In genomic region chr1:156379420-156380165, GRCh38 we compare ENCODE assay signal across 18 cellular contexts. TPM values are rescaled to one million over a fixed set of nuclear protein-coding genes. Genes with fewer than 3 reads are reported as not detected.
DNase-seq lines count a peak whose midpoint lies in the region; ATAC-seq and TF ChIP-seq lines count a peak whose summit lies in the region.
"Had no signal": no experiment of that assay in that cellular context is flagged by ENCODE, and none has a peak within 500 bp of the region (broad histone marks: within the 10 kb centered on the region; RNA-seq: fewer than 3 reads in every experiment).

No MANE protein-coding gene starts in this region.

- no peak overlapping the region for H3K56ac ChIP-seq in H9 (ENCODE audit: insufficient read length, low read depth, low read length)

- H4K91ac ChIP-seq in H9 (ENCODE audit: insufficient read length, low read depth, low read length), result no peak overlapping the region

- WGBS in H9 (ENCODE audit: extremely low coverage, insufficient read length, low lambda C conversion rate), result no CpG with 5 or more reads among the region's 3 CpGs
- WGBS in esophagus muscularis mucosa, result 58% methylated on average over 3 of the region's 3 CpGs

- no peak overlapping the region for H3K14ac ChIP-seq in H9 (ENCODE audit: insufficient read depth, low read length)

- intact Hi-C loops in PC-3 (cut with micrococcal nuclease) (no loop called here), esophagus muscularis mucosa (cut with DNase I) (no loop called here)

- DNase-seq in A172 (ENCODE audit: low spot score) (peak; percentile 89), H9 (no peak), PC-3 (peak; percentile 61), fibroblast of villous mesenchyme (ENCODE audit: low read depth) (peak; percentile 29), esophagus muscularis mucosa (ENCODE audit: extremely low spot score) (no peak), DMS79 (lab: John Stamatoyannopoulos, UW) (no peak)
- DNase-seq: activated CD4-positive, alpha-beta T cell treated with anti-CD3 and anti-CD28 coated beads for 48 hours; activated T-cell treated with anti-CD3 and anti-CD28 coated beads, Interleukin-2, amount 50 U/mL, for 24 hours; naive B cell; NCI-H1436 treated with DMSO at 0.1 percent for 48 hours; stimulated activated CD4-positive, alpha-beta T cell treated with anti-CD3 and anti-CD28 coated beads, Interleukin-4, amount 100 ng/mL, for 1 hour; T-helper 1 cell had no signal

- ATAC-seq in PC-3, result peak; percentile 36
- ATAC-seq in GM21381 (IDR thresholded peaks at IDR 0.05; ENCODE audit: unreplicated experiment), result no peak
- no peak for ATAC-seq in GM21360 (IDR thresholded peaks at IDR 0.05; ENCODE audit: unreplicated experiment)
- ATAC-seq: stimulated activated effector memory CD8-positive, alpha-beta T cell treated with anti-CD3 and anti-CD28 coated beads, Interleukin-12 subunit alpha, Interleukin-12 subunit beta, amount 100 ng/mL, for 72 hours had no signal

- H2BK20ac ChIP-seq in H9 (ENCODE audit: low read depth, low read length, poor library complexity, severe bottlenecking), result no peak overlapping the region

- H3K79me2 ChIP-seq in H9 (ENCODE audit: insufficient read depth, low read length), result no peaks in the 10 kb centered on the region
- H3K79me2 ChIP-seq in PC-3 (ENCODE audit: low read length), result no peaks in the 10 kb centered on the region

- H3K27me3 Mint-ChIP-seq in H9 (ENCODE audit: low read depth), result peaks cover 8% of the 10 kb centered on the region

- H3K9me2 ChIP-seq in PC-3 (replicated peaks; ENCODE audit: low read length), result no peaks in the 10 kb centered on the region

- TF ChIP-seq EP300 in esophagus muscularis mucosa (IDR thresholded peaks at IDR 0.05), result no peak

- H3T11ph ChIP-seq in H9 (ENCODE audit: low read length), result no peak overlapping the region

- TF ChIP-seq POLR2A in esophagus muscularis mucosa (IDR thresholded peaks at IDR 0.05; ENCODE audit: low read depth), result no peak

- 0 out of 7 replicates have a peak overlapping the region, but pooled peaks of 1 of the 3 experiments have one; percentile 27 for H3K27ac Mint-ChIP-seq in H9
- H3K27ac Mint-ChIP-seq: activated T-cell treated with anti-CD3 and anti-CD28 coated beads, Interleukin-2, amount 50 U/mL, for 24 hours; dendritic cell treated with granulocyte-macrophage colony-stimulating factor and Interleukin-4, amounts not matched to agents 40 ng/mL and 50 ng/mL, for 4 days; stimulated activated effector memory CD8-positive, alpha-beta T cell treated with anti-CD3 and anti-CD28 coated beads, Interleukin-12 subunit alpha, Interleukin-12 subunit beta, amount 100 ng/mL, for 72 hours had no signal

- H2AFZ ChIP-seq in H9 (ENCODE audit: low read length) (no peak overlapping the region), PC-3 (ENCODE audit: low read length) (peak overlapping the region; percentile 66)

- no peak overlapping the region for H3K18ac ChIP-seq in H9 (ENCODE audit: insufficient read length, low read depth, low read length)

- peaks cover 4 to 6% of the 10 kb centered on the region in 2 experiments for H3K4me1 Mint-ChIP-seq in H9
- H3K4me1 Mint-ChIP-seq: stimulated activated effector memory CD8-positive, alpha-beta T cell treated with anti-CD3 and anti-CD28 coated beads, Interleukin-12 subunit alpha, Interleukin-12 subunit beta, amount 100 ng/mL, for 72 hours had no signal

- H3K36me3 Mint-ChIP-seq in H9 (ENCODE audit: insufficient read depth in 1 of 3, low read depth in 3 of 3), result no peaks in the 10 kb centered on the region
- H3K36me3 Mint-ChIP-seq: naive B cell; stimulated activated effector memory CD8-positive, alpha-beta T cell treated with anti-CD3 and anti-CD28 coated beads, Interleukin-12 subunit alpha, Interleukin-12 subunit beta, amount 100 ng/mL, for 72 hours had no signal

- H3K4me2 ChIP-seq in H9 (ENCODE audit: insufficient read depth, insufficient read length, low read length) (no peak overlapping the region), PC-3 (ENCODE audit: low read length) (no peak overlapping the region)

- no peaks in the 10 kb centered on the region for H3F3A ChIP-seq in PC-3 (ENCODE audit: low read length, unreplicated experiment)

- no peaks in the 10 kb centered on the region for H3K9me3 Mint-ChIP-seq in H9
- H3K9me3 Mint-ChIP-seq: activated T-cell treated with anti-CD3 and anti-CD28 coated beads, Interleukin-2, amount 50 U/mL, for 24 hours; dendritic cell treated with granulocyte-macrophage colony-stimulating factor and Interleukin-4, amounts not matched to agents 40 ng/mL and 50 ng/mL, for 4 days; naive B cell; stimulated activated effector memory CD8-positive, alpha-beta T cell treated with anti-CD3 and anti-CD28 coated beads, Interleukin-12 subunit alpha, Interleukin-12 subunit beta, amount 100 ng/mL, for 72 hours had no signal

- H4K5ac ChIP-seq in H9 (ENCODE audit: insufficient read length, low read depth, low read length), result no peak overlapping the region

- no peaks in the 10 kb centered on the region for H3K23me2 ChIP-seq in H9 (ENCODE audit: insufficient read length, low read depth, low read length, poor library complexity, severe bottlenecking)

- POLR2A ChIA-PET in PC-3 (lab: Charles Lee; ENCODE audit: unreplicated experiment), result no interaction called here

- H3K4me3 ChIP-seq in PC-3 (ENCODE audit: low read length) (no peak overlapping the region), fibroblast of villous mesenchyme (ENCODE audit: low read depth, low read length) (no peak overlapping the region), esophagus muscularis mucosa (no peak overlapping the region)
- H3K4me3 ChIP-seq: vagina had no signal

- no peak overlapping the region for H3K4me3 Mint-ChIP-seq in H9
- H3K4me3 Mint-ChIP-seq: activated T-cell treated with anti-CD3 and anti-CD28 coated beads, Interleukin-2, amount 50 U/mL, for 24 hours; dendritic cell treated with granulocyte-macrophage colony-stimulating factor and Interleukin-4, amounts not matched to agents 40 ng/mL and 50 ng/mL, for 4 days; stimulated activated effector memory CD8-positive, alpha-beta T cell treated with anti-CD3 and anti-CD28 coated beads, Interleukin-12 subunit alpha, Interleukin-12 subunit beta, amount 100 ng/mL, for 72 hours had no signal

- no peak overlapping the region for H2BK120ac ChIP-seq in H9 (ENCODE audit: low read depth, low read length, poor library complexity, severe bottlenecking)

- H3K27me3 ChIP-seq in H9 (ENCODE audit: insufficient read depth, low read length) (no peaks in the 10 kb centered on the region), PC-3 (ENCODE audit: low read length) (no peaks in the 10 kb centered on the region), esophagus muscularis mucosa (peaks cover 0 to 19% (median 0%) of the 10 kb centered on the region in 4 donors)
- H3K27me3 ChIP-seq: vagina had no signal

- H2AK5ac ChIP-seq in H9 (ENCODE audit: insufficient read length, low read length), result no peak overlapping the region

- no peak overlapping the region for H3K4ac ChIP-seq in H9 (ENCODE audit: low read depth, low read length)

- no peaks in the 10 kb centered on the region for H3K9me3 ChIP-seq in H9 (ENCODE audit: control insufficient read depth, low read depth, low read length)
- no peaks in the 10 kb centered on the region for H3K9me3 ChIP-seq in PC-3 (ENCODE audit: low read length)
- H3K9me3 ChIP-seq in esophagus muscularis mucosa, result no peaks in the 10 kb centered on the region
- H3K9me3 ChIP-seq: vagina had no signal

- no peak overlapping the region for H2BK5ac ChIP-seq in H9 (ENCODE audit: insufficient read length, low read length)

- no peaks in the 10 kb centered on the region for H3K79me1 ChIP-seq in H9 (ENCODE audit: insufficient read depth, low read depth, low read length, poor library complexity, severe bottlenecking)

- H3K4me1 ChIP-seq in H9 (ENCODE audit: insufficient read depth, low read length) (no peaks in the 10 kb centered on the region), PC-3 (ENCODE audit: insufficient read depth, low read length) (peaks cover 12% of the 10 kb centered on the region; the same call in 1 of the 2 replicates), esophagus muscularis mucosa (no peaks in the 10 kb centered on the region)
- H3K4me1 ChIP-seq: vagina had no signal

- TF ChIP-seq CTCF in H9 (conservative IDR thresholded peaks at IDR 0.05) (peak; percentile 29; the same call in 1 of the 3 replicates), PC-3 (conservative IDR thresholded peaks at IDR 0.05; ENCODE audit: low read depth, low read length) (peak; percentile 42), fibroblast of villous mesenchyme (IDR thresholded peaks at IDR 0.05; ENCODE audit: insufficient read depth, low read depth, low read length) (peak; percentile 18), esophagus muscularis mucosa (IDR thresholded peaks at IDR 0.05) (no peak)

- H3K9ac ChIP-seq in H9 (ENCODE audit: extremely low read depth, insufficient read length, low read length) (no peak overlapping the region), PC-3 (ENCODE audit: low read length) (no peak overlapping the region)

- H4K8ac ChIP-seq in H9 (replicated peaks; ENCODE audit: insufficient read length, low read depth, low read length), result no peak overlapping the region

- H3K36me3 ChIP-seq in PC-3 (ENCODE audit: low read depth, low read length) (no peaks in the 10 kb centered on the region), esophagus muscularis mucosa (no peaks in the 10 kb centered on the region)
- H3K36me3 ChIP-seq: vagina had no signal

- no peak overlapping the region for H2BK15ac ChIP-seq in H9 (ENCODE audit: low read depth, low read length)

- CTCF ChIA-PET in PC-3 (lab: Charles Lee), result interaction anchor here (0.6 kb wide), 1 partner anchor 30 kb away, joined by 4 read pairs; no protein-coding TSS in a partner anchor

- H4K20me1 ChIP-seq in H9 (ENCODE audit: control insufficient read depth, insufficient read depth, insufficient read length) (no peaks in the 10 kb centered on the region), PC-3 (ENCODE audit: low read length) (no peaks in the 10 kb centered on the region)

- BruUV-seq in PC-3 (replicated peaks; lab: Mats Ljungman, UMichigan), result no TSS peak

- no peak overlapping the region for H2BK12ac ChIP-seq in H9 (ENCODE audit: insufficient read length, low read depth, low read length)

- no peak overlapping the region for H3K23ac ChIP-seq in H9 (ENCODE audit: insufficient read length, low read depth, low read length)

- H3K27ac ChIP-seq in H9 (ENCODE audit: insufficient read length, low read depth, low read length) (no peak overlapping the region), PC-3 (ENCODE audit: low read length) (no peak overlapping the region), esophagus muscularis mucosa (replicated peaks in 1 of 4) (no peak overlapping the region)
- H3K27ac ChIP-seq: vagina had no signal

RNA-seq across cellular contexts. Expression of gene RHBG, which starts 10.6 kb away (rescaled TPM):
- not detected in 2 replicates for total RNA-seq in A172 (2014; rRNA removed; shearing (Covaris generic))
- 1.4 and 1.5 TPM in 2 replicates for total RNA-seq in H9 (2021)
- 0.26 TPM in 1 of 2 replicates, not detected in the other for total RNA-seq in PC-3 (2014; rRNA removed)
- total RNA-seq in fibroblast of villous mesenchyme, result not detected in 2 replicates
- total RNA-seq in esophagus muscularis mucosa, result not detected
- total RNA-seq: vagina had no signal

RNA-seq across cellular contexts. Expression of gene TSACC, which starts 41.3 kb away (rescaled TPM):
- 3.5 and 9.4 TPM in 2 replicates for total RNA-seq in A172 (2014; rRNA removed; shearing (Covaris generic))
- total RNA-seq in H9 (2021), result 2.3 and 2.4 TPM in 2 replicates
- total RNA-seq in PC-3 (2014; rRNA removed), result 0.51 and 1.3 TPM in 2 replicates
- total RNA-seq in fibroblast of villous mesenchyme, result not detected in 2 replicates
- not detected for total RNA-seq in esophagus muscularis mucosa
- total RNA-seq: kidney, vagina had no signal

RNA-seq across cellular contexts. Expression of gene CCT3, which starts 41.5 kb away (rescaled TPM):
- 1,101 and 1,191 TPM in 2 replicates for total RNA-seq in A172 (2014; rRNA removed; shearing (Covaris generic))
- total RNA-seq in H9 (2021) (515 and 524 TPM in 2 replicates), PC-3 (2014; rRNA removed) (666 and 692 TPM in 2 replicates), fibroblast of villous mesenchyme (268 and 431 TPM in 2 replicates), esophagus muscularis mucosa (100 to 1,000 TPM; 172 to 241 (median 222) TPM)

Comparison
In these comparisons a context has a peak if more than half of its experiments do, and no peak if none do; other contexts are left out.
1. DNase-seq: peak in A172 (single experiment), PC-3 (single experiment) and fibroblast of villous mesenchyme (single experiment); none in H9 (single experiment), esophagus muscularis mucosa (single experiment) and DMS79 (single experiment).
2. CTCF ChIP-seq: peak in H9 (single experiment), PC-3 (single experiment) and fibroblast of villous mesenchyme (single experiment); none in esophagus muscularis mucosa (0 of 3).